1 cellular context compared by ENCODE assay signal in the genomic region with DNA sequence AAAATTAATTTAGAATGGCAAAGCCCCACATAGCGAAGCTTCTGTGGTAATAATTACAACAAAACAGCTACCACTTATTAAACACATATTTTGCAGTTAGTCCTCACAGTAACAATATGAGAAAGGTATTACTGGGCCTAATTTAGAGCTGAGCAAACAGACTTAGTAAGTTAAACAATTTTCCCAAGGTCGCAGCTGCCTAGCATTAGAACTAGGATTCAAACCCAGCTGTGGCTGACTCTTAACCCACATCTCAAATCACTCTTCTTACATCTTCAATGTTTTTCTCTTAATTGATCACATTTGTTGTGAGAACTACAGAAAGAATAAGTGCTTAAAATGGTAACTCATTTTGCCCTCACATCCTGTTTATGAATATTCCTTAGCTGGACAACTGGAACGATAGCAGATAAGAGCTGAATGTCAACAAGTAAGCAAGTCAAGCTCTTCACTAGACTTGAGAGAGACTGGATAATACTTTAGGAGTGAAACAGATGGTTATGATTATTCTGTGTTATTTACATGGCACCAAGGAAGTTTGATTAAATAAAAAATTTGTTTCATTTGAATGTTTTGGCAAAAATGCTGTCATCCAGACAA.
TF ChIP-seq lines count a peak whose summit lies in the region.

No MANE protein-coding gene starts in this region.

TF ChIP-seq in HepG2, 621 proteins besides CTCF, POLR2A, EP300 and RAD21 (continued from another document and continues in another):
- TF ChIP-seq, protein P1, sequence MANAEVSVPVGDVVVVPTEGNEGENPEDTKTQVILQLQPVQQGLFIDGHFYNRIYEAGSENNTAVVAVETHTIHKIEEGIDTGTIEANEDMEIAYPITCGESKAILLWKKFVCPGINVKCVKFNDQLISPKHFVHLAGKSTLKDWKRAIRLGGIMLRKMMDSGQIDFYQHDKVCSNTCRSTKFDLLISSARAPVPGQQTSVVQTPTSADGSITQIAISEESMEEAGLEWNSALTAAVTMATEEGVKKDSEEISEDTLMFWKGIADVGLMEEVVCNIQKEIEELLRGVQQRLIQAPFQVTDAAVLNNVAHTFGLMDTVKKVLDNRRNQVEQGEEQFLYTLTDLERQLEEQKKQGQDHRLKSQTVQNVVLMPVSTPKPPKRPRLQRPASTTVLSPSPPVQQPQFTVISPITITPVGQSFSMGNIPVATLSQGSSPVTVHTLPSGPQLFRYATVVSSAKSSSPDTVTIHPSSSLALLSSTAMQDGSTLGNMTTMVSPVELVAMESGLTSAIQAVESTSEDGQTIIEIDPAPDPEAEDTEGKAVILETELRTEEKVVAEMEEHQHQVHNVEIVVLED (CRISPR knock-in tag; IDR thresholded peaks at IDR 0.05; ENCODE audit: borderline replicate concordance), result no peak
- TF ChIP-seq MEIS2 (CRISPR knock-in tag; IDR thresholded peaks at IDR 0.05) (no peak), GZF1 (CRISPR knock-in tag; IDR thresholded peaks at IDR 0.05) (no peak), HOXA3 (CRISPR knock-in tag; IDR thresholded peaks at IDR 0.05) (no peak), DPF2 (CRISPR knock-in tag; IDR thresholded peaks at IDR 0.05; ENCODE audit: borderline replicate concordance, low read depth) (no peak), NFKB2 (CRISPR knock-in tag; IDR thresholded peaks at IDR 0.05; ENCODE audit: borderline replicate concordance) (no peak), SNRNP70 (IDR thresholded peaks at IDR 0.05; ENCODE audit: low read depth, low read length) (no peak), SYNCRIP (IDR thresholded peaks at IDR 0.05; ENCODE audit: insufficient read depth, low read depth, low read length) (no peak), SP1 (IDR thresholded peaks at IDR 0.05) (no peak), SP1 (CRISPR knock-in tag; IDR thresholded peaks at IDR 0.05) (no peak), NFE2L1 (CRISPR knock-in tag; IDR thresholded peaks at IDR 0.05; ENCODE audit: borderline replicate concordance) (no peak), ZNF670 (CRISPR knock-in tag; IDR thresholded peaks at IDR 0.05; ENCODE audit: borderline replicate concordance) (no peak), ZNF879 (CRISPR knock-in tag; IDR thresholded peaks at IDR 0.05) (no peak), YY1 (IDR thresholded peaks at IDR 0.05; ENCODE audit: insufficient read depth, insufficient replicate concordance, low read depth, low read length) (no peak), MTA1 (CRISPR knock-in tag; IDR thresholded peaks at IDR 0.05; ENCODE audit: borderline replicate concordance) (no peak), NCOR1 (IDR thresholded peaks at IDR 0.05; ENCODE audit: borderline replicate concordance, low read length) (no peak), ZNF205 (CRISPR knock-in tag; IDR thresholded peaks at IDR 0.05) (no peak), ZNF549 (CRISPR knock-in tag; IDR thresholded peaks at IDR 0.05) (no peak), ZNF160 (CRISPR knock-in tag; IDR thresholded peaks at IDR 0.05) (no peak), ZNF564 (CRISPR knock-in tag; IDR thresholded peaks at IDR 0.05) (no peak), AGO1 (IDR thresholded peaks at IDR 0.05; ENCODE audit: low read depth, low read length, poor library complexity, severe bottlenecking) (no peak), U2AF1 (optimal IDR thresholded peaks at IDR 0.05; ENCODE audit: low read depth, low read length) (no peak), CCDC6 (CRISPR knock-in tag; IDR thresholded peaks at IDR 0.05) (no peak), SETDB1 (CRISPR knock-in tag; IDR thresholded peaks at IDR 0.05; ENCODE audit: borderline replicate concordance) (no peak), RCOR2 (CRISPR knock-in tag; IDR thresholded peaks at IDR 0.05) (no peak), TOPORS (CRISPR knock-in tag; IDR thresholded peaks at IDR 0.05) (no peak; the same call in 1 of the 2 replicates), ARNT (IDR thresholded peaks at IDR 0.05) (no peak), ZFP1 (CRISPR knock-in tag; IDR thresholded peaks at IDR 0.05) (peak; percentile 57; the same call in 1 of the 2 replicates), ZNF577 (CRISPR knock-in tag; IDR thresholded peaks at IDR 0.05; ENCODE audit: borderline replicate concordance, low read depth) (no peak), KDM1A (CRISPR knock-in tag; IDR thresholded peaks at IDR 0.05) (no peak), XBP1 (CRISPR knock-in tag; IDR thresholded peaks at IDR 0.05) (no peak), GTF2F1 (IDR thresholded peaks at IDR 0.05; ENCODE audit: low read length) (no peak), JUND (CRISPR knock-in tag; IDR thresholded peaks at IDR 0.05) (no peak), NR2C2 (CRISPR knock-in tag; IDR thresholded peaks at IDR 0.05; ENCODE audit: borderline replicate concordance) (peak; percentile 37; the same call in 1 of the 2 replicates)
- TF ChIP-seq, protein P2, sequence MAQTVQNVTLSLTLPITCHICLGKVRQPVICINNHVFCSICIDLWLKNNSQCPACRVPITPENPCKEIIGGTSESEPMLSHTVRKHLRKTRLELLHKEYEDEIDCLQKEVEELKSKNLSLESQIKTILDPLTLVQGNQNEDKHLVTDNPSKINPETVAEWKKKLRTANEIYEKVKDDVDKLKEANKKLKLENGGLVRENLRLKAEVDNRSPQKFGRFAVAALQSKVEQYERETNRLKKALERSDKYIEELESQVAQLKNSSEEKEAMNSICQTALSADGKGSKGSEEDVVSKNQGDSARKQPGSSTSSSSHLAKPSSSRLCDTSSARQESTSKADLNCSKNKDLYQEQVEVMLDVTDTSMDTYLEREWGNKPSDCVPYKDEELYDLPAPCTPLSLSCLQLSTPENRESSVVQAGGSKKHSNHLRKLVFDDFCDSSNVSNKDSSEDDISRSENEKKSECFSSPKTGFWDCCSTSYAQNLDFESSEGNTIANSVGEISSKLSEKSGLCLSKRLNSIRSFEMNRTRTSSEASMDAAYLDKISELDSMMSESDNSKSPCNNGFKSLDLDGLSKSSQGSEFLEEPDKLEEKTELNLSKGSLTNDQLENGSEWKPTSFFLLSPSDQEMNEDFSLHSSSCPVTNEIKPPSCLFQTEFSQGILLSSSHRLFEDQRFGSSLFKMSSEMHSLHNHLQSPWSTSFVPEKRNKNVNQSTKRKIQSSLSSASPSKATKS (CRISPR knock-in tag; IDR thresholded peaks at IDR 0.05), result peak; percentile 43; the same call in 1 of the 2 replicates
- TF ChIP-seq, protein P3, sequence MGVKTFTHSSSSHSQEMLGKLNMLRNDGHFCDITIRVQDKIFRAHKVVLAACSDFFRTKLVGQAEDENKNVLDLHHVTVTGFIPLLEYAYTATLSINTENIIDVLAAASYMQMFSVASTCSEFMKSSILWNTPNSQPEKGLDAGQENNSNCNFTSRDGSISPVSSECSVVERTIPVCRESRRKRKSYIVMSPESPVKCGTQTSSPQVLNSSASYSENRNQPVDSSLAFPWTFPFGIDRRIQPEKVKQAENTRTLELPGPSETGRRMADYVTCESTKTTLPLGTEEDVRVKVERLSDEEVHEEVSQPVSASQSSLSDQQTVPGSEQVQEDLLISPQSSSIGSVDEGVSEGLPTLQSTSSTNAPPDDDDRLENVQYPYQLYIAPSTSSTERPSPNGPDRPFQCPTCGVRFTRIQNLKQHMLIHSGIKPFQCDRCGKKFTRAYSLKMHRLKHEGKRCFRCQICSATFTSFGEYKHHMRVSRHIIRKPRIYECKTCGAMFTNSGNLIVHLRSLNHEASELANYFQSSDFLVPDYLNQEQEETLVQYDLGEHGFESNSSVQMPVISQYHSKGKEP (CRISPR knock-in tag; IDR thresholded peaks at IDR 0.05), result no peak
- TF ChIP-seq, protein P4, sequence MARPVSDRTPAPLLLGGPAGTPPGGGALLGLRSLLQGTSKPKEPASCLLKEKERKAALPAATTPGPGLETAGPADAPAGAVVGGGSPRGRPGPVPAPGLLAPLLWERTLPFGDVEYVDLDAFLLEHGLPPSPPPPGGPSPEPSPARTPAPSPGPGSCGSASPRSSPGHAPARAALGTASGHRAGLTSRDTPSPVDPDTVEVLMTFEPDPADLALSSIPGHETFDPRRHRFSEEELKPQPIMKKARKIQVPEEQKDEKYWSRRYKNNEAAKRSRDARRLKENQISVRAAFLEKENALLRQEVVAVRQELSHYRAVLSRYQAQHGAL (CRISPR knock-in tag; IDR thresholded peaks at IDR 0.05; ENCODE audit: not compliant biosample characterization), result no peak
- TF ChIP-seq, protein P5, sequence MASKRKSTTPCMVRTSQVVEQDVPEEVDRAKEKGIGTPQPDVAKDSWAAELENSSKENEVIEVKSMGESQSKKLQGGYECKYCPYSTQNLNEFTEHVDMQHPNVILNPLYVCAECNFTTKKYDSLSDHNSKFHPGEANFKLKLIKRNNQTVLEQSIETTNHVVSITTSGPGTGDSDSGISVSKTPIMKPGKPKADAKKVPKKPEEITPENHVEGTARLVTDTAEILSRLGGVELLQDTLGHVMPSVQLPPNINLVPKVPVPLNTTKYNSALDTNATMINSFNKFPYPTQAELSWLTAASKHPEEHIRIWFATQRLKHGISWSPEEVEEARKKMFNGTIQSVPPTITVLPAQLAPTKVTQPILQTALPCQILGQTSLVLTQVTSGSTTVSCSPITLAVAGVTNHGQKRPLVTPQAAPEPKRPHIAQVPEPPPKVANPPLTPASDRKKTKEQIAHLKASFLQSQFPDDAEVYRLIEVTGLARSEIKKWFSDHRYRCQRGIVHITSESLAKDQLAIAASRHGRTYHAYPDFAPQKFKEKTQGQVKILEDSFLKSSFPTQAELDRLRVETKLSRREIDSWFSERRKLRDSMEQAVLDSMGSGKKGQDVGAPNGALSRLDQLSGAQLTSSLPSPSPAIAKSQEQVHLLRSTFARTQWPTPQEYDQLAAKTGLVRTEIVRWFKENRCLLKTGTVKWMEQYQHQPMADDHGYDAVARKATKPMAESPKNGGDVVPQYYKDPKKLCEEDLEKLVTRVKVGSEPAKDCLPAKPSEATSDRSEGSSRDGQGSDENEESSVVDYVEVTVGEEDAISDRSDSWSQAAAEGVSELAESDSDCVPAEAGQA (IDR thresholded peaks at IDR 0.05; ENCODE audit: low read depth), result no peak
- TF ChIP-seq, protein P5 (CRISPR knock-in tag; IDR thresholded peaks at IDR 0.05; ENCODE audit: borderline replicate concordance), result no peak
- TF ChIP-seq, protein P6, sequence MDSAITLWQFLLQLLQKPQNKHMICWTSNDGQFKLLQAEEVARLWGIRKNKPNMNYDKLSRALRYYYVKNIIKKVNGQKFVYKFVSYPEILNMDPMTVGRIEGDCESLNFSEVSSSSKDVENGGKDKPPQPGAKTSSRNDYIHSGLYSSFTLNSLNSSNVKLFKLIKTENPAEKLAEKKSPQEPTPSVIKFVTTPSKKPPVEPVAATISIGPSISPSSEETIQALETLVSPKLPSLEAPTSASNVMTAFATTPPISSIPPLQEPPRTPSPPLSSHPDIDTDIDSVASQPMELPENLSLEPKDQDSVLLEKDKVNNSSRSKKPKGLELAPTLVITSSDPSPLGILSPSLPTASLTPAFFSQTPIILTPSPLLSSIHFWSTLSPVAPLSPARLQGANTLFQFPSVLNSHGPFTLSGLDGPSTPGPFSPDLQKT (CRISPR knock-in tag; IDR thresholded peaks at IDR 0.05; ENCODE audit: borderline replicate concordance), result no peak
- TF ChIP-seq, protein P7, sequence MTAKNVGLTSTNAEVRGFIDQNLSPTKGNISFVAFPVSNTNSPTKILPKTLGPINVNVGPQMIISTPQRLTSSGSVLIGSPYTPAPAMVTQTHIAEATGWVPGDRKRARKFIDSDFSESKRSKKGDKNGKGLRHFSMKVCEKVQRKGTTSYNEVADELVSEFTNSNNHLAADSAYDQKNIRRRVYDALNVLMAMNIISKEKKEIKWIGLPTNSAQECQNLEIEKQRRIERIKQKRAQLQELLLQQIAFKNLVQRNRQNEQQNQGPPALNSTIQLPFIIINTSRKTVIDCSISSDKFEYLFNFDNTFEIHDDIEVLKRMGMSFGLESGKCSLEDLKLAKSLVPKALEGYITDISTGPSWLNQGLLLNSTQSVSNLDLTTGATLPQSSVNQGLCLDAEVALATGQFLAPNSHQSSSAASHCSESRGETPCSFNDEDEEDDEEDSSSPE (CRISPR knock-in tag; IDR thresholded peaks at IDR 0.05), result no peak
- TF ChIP-seq, protein P8, sequence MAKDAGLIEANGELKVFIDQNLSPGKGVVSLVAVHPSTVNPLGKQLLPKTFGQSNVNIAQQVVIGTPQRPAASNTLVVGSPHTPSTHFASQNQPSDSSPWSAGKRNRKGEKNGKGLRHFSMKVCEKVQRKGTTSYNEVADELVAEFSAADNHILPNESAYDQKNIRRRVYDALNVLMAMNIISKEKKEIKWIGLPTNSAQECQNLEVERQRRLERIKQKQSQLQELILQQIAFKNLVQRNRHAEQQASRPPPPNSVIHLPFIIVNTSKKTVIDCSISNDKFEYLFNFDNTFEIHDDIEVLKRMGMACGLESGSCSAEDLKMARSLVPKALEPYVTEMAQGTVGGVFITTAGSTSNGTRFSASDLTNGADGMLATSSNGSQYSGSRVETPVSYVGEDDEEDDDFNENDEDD (CRISPR knock-in tag; IDR thresholded peaks at IDR 0.05; ENCODE audit: borderline replicate concordance), result no peak
- TF ChIP-seq, protein P9, sequence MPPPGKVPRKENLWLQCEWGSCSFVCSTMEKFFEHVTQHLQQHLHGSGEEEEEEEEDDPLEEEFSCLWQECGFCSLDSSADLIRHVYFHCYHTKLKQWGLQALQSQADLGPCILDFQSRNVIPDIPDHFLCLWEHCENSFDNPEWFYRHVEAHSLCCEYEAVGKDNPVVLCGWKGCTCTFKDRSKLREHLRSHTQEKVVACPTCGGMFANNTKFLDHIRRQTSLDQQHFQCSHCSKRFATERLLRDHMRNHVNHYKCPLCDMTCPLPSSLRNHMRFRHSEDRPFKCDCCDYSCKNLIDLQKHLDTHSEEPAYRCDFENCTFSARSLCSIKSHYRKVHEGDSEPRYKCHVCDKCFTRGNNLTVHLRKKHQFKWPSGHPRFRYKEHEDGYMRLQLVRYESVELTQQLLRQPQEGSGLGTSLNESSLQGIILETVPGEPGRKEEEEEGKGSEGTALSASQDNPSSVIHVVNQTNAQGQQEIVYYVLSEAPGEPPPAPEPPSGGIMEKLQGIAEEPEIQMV (CRISPR knock-in tag; IDR thresholded peaks at IDR 0.05; ENCODE audit: low read depth), result no peak
- TF ChIP-seq, protein P10, sequence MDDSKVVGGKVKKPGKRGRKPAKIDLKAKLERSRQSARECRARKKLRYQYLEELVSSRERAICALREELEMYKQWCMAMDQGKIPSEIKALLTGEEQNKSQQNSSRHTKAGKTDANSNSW (CRISPR knock-in tag; IDR thresholded peaks at IDR 0.05; ENCODE audit: borderline replicate concordance), result no peak
